9 cellular contexts compared by ENCODE assay signal in the genomic region with DNA sequence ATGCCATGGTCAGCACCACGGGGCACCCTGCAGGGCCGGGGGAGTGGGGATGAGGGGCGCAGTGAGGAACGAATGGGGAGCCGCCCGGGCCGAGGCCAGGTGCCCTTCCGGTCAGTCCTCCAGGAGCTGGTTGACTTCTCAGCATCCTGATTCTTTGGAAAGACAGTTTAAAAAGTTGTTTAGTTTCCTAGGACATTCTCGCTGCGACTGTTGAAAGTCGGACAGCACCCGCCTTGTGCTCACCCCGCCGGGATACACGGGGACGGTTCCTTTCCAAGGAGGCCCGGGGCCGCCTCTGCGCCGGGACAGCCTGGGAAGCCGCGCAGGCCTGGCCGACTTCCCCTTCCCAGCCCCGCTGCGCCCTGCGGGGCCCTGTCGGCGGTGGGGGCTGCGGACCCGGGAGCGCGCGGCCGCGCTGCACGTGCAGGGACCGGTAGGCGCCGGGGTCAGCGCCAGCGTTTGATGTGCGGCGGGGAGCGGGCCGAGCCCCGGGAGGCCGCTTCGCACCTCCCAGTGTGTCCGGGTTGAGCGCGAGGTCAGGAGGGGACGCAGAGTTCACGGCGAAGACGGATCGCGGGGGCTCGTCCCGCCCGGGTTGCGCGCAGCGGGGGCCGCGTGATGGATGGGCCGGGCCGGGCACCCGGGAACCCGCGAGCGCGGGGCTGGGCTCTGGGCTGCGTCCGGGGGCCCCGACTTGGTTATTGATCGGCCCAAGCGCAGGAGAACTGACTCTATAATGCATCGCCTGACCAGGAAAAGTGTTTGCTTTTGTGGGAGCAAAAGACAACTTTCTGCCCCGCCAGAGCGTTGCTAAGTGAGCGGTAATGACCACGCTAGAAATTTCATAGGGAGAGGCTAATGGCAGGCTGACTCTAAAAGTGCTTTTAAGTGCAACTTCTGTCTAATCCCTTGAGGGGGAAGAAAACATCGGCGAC. TPM values are rescaled to one million over a fixed set of nuclear protein-coding genes. Genes with fewer than 3 reads are reported as not detected.
DNase-seq lines count a peak whose midpoint lies in the region; ATAC-seq lines count a peak whose summit lies in the region.
"Had no signal": no experiment of that assay in that cellular context is flagged by ENCODE, and none has a peak within 500 bp of the region (broad histone marks: within the 10 kb centered on the region; RNA-seq: fewer than 3 reads in every experiment).

No MANE protein-coding gene starts in this region.

- no peaks in the 10 kb centered on the region for H3K4me1 ChIP-seq in mucosa of stomach (ENCODE audit: control insufficient read depth, insufficient read depth, low read length)

- intact Hi-C loops in Right ventricle myocardium inferior (cut with DNase I) (no loop called here), cardiac septum (cut with DNase I) (no loop called here)

- ATAC-seq in Right ventricle myocardium inferior (peak; percentile 82), esophagus mucosa (peak; percentile 33), HG03442 (IDR thresholded peaks at IDR 0.05; ENCODE audit: unreplicated experiment) (no peak), GM18870 (IDR thresholded peaks at IDR 0.05; ENCODE audit: unreplicated experiment) (no peak)

- peak overlapping the region; percentile 14 for H3K4me3 ChIP-seq in mucosa of stomach (ENCODE audit: low read length)

- DNase-seq in Right ventricle myocardium inferior (ENCODE audit: missing footprints) (peak; percentile 59), cardiac septum (ENCODE audit: low spot score) (no peak), SW480 (ENCODE audit: low spot score) (no peak), SHP77 treated with DMSO at 0.1 percent for 48 hours (lab: John Stamatoyannopoulos, UW) (no peak)

- H3K9me3 ChIP-seq in mucosa of stomach (ENCODE audit: control insufficient read depth, low read length): no peaks in the 10 kb centered on the region

- H3K9ac ChIP-seq in mucosa of stomach (ENCODE audit: low read length): peak overlapping the region; percentile 50

- H3K27me3 ChIP-seq in mucosa of stomach (ENCODE audit: control insufficient read depth, insufficient read depth, low read length): peaks cover 17% of the 10 kb centered on the region

- no peaks in the 10 kb centered on the region for H3K36me3 ChIP-seq in mucosa of stomach (ENCODE audit: control insufficient read depth, insufficient read depth, low read length)

RNA-seq across cellular contexts. Expression of a gene that starts 28.0 kb away (rescaled TPM):
- not detected for total RNA-seq in Right ventricle myocardium inferior
- total RNA-seq in cardiac septum: not detected
- total RNA-seq in esophagus mucosa: not detected
- total RNA-seq: SK-MEL-5 had no signal

Comparison
In these comparisons a context has a peak if more than half of its experiments do, and no peak if none do; other contexts are left out.
1. ATAC-seq: peak in Right ventricle myocardium inferior (single experiment) and esophagus mucosa (single experiment); none in HG03442 (single experiment) and GM18870 (single experiment).